ENCODE assay signal across 1 cellular context in the genomic region with DNA sequence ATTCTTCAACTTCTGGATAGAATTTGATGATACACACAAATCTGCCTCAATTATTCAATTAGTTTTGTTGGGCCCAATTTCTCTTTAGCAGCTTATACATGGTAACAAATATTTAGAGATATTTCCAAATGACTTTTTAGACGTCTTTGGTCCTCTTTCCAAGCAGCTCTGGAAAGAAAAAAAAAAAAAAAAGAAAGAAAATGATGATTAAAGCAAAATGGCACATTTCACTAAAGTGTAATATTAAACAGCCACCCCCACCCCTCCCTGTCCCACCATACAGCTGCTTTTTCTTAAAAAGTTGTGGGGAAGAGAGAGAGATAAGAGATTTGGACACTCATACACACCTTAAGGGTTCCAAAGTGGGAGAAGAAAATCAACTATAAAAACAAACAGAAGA.
A peak's percentile ranks its signal among the peaks of the same experiment; 100 is the strongest.
TF ChIP-seq lines count a peak whose summit lies in the region.

No MANE protein-coding gene starts in this region.

TF ChIP-seq in K562, 482 proteins besides CTCF, POLR2A, EP300 and RAD21 (continued from another document):
- no peak for TF ChIP-seq RBM22 (IDR thresholded peaks at IDR 0.05; ENCODE audit: low read depth, low read length, poor library complexity, severe bottlenecking)
- peak; percentile 38; the same call in 1 of the 2 replicates for TF ChIP-seq MAFG (tag; conservative IDR thresholded peaks at IDR 0.05)
